Comparison of ENCODE assay signal across 1 cellular context in the genomic region with DNA sequence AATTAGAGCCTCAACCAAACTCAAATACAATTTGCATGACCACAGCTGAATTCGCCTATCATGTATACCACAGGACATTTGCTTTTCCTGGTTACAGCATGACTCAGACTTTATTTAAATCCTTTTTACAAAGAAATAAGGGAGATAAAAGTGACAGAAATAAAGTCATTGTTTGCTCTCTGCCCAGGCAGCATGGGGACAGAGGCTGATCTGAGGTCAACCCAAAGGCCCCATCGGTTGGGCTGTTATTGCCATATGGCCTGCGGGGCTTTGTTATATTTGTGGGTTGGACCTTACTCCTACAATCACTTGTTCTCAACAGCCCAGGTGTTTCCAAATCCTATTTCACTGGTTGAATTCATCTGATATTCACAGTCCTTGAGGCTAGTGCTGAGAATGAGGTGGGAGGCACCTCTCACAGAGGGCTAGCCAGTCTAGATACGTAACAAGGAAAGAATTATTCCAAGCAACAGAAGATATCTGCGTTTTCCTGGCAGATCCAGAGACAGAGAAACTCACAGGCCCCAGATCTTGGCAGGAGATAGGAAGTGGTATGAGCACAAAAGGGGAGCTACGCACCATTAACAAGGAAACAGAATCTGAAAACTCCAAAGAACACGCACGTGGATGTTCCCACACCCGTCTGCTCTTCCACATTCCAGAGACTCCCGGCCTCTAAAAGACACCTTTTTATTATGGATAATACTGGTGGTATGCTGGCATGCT.
TF ChIP-seq lines count a peak whose summit lies in the region.

No MANE protein-coding gene starts in this region.

TF ChIP-seq in HepG2, 621 proteins besides CTCF, POLR2A, EP300 and RAD21 (continued from another document):
- TF ChIP-seq, protein P1, sequence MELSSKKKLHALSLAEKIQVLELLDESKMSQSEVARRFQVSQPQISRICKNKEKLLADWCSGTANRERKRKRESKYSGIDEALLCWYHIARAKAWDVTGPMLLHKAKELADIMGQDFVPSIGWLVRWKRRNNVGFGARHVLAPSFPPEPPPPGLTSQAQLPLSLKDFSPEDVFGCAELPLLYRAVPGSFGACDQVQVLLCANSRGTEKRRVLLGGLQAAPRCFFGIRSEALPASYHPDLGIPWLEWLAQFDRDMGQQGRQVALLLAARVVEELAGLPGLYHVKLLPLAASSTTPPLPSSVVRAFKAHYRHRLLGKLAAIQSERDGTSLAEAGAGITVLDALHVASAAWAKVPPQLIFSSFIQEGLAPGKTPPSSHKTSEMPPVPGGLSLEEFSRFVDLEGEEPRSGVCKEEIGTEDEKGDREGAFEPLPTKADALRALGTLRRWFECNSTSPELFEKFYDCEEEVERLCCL (CRISPR knock-in tag; IDR thresholded peaks at IDR 0.05; ENCODE audit: borderline replicate concordance) = no peak
- TF ChIP-seq ZNF567 (CRISPR knock-in tag; IDR thresholded peaks at IDR 0.05; ENCODE audit: borderline replicate concordance) = no peak
- TF ChIP-seq RFX1 (IDR thresholded peaks at IDR 0.05) = no peak
- no peak for TF ChIP-seq MAFF (IDR thresholded peaks at IDR 0.05; ENCODE audit: low read depth, low read length)
- peak; percentile 65; the same call in 1 of the 2 replicates for TF ChIP-seq KDM1A (CRISPR knock-in tag; IDR thresholded peaks at IDR 0.05)
- peak; percentile 67 for TF ChIP-seq FOXA3 (CRISPR knock-in tag; IDR thresholded peaks at IDR 0.05)
- TF ChIP-seq CREB1 (IDR thresholded peaks at IDR 0.05) = no peak
- TF ChIP-seq CREB1 (CRISPR knock-in tag; IDR thresholded peaks at IDR 0.05) = 0 out of 2 replicates have a peak, but pooled peaks have one; percentile 36
- peak; percentile 25; the same call in 1 of the 2 replicates for TF ChIP-seq FOXO1 (CRISPR knock-in tag; IDR thresholded peaks at IDR 0.05)
- TF ChIP-seq, protein P2, sequence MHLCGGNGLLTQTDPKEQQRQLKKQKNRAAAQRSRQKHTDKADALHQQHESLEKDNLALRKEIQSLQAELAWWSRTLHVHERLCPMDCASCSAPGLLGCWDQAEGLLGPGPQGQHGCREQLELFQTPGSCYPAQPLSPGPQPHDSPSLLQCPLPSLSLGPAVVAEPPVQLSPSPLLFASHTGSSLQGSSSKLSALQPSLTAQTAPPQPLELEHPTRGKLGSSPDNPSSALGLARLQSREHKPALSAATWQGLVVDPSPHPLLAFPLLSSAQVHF (CRISPR knock-in tag; IDR thresholded peaks at IDR 0.05) = no peak
- TF ChIP-seq SOX6 (IDR thresholded peaks at IDR 0.05) = no peak
- peak; percentile 93 for TF ChIP-seq SOX6 (CRISPR knock-in tag; IDR thresholded peaks at IDR 0.05)
- no peak for TF ChIP-seq ZNF570 (CRISPR knock-in tag; IDR thresholded peaks at IDR 0.05; ENCODE audit: borderline replicate concordance)
- TF ChIP-seq BCL6 (CRISPR knock-in tag; IDR thresholded peaks at IDR 0.05) = peak; percentile 63
- TF ChIP-seq MIER2 (CRISPR knock-in tag; IDR thresholded peaks at IDR 0.05) = no peak; the same call in 1 of the 2 replicates
- no peak for TF ChIP-seq MBD4 (IDR thresholded peaks at IDR 0.05; ENCODE audit: borderline replicate concordance, low read length)
- TF ChIP-seq, protein P3, sequence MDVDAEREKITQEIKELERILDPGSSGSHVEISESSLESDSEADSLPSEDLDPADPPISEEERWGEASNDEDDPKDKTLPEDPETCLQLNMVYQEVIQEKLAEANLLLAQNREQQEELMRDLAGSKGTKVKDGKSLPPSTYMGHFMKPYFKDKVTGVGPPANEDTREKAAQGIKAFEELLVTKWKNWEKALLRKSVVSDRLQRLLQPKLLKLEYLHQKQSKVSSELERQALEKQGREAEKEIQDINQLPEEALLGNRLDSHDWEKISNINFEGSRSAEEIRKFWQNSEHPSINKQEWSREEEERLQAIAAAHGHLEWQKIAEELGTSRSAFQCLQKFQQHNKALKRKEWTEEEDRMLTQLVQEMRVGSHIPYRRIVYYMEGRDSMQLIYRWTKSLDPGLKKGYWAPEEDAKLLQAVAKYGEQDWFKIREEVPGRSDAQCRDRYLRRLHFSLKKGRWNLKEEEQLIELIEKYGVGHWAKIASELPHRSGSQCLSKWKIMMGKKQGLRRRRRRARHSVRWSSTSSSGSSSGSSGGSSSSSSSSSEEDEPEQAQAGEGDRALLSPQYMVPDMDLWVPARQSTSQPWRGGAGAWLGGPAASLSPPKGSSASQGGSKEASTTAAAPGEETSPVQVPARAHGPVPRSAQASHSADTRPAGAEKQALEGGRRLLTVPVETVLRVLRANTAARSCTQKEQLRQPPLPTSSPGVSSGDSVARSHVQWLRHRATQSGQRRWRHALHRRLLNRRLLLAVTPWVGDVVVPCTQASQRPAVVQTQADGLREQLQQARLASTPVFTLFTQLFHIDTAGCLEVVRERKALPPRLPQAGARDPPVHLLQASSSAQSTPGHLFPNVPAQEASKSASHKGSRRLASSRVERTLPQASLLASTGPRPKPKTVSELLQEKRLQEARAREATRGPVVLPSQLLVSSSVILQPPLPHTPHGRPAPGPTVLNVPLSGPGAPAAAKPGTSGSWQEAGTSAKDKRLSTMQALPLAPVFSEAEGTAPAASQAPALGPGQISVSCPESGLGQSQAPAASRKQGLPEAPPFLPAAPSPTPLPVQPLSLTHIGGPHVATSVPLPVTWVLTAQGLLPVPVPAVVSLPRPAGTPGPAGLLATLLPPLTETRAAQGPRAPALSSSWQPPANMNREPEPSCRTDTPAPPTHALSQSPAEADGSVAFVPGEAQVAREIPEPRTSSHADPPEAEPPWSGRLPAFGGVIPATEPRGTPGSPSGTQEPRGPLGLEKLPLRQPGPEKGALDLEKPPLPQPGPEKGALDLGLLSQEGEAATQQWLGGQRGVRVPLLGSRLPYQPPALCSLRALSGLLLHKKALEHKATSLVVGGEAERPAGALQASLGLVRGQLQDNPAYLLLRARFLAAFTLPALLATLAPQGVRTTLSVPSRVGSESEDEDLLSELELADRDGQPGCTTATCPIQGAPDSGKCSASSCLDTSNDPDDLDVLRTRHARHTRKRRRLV (CRISPR knock-in tag; IDR thresholded peaks at IDR 0.05) = no peak
- peak; percentile 30; the same call in 1 of the 2 replicates for TF ChIP-seq MYC (CRISPR knock-in tag; IDR thresholded peaks at IDR 0.05; ENCODE audit: borderline replicate concordance)
- TF ChIP-seq SP2 (CRISPR knock-in tag; IDR thresholded peaks at IDR 0.05) = no peak
- no peak for TF ChIP-seq NR1H2 (CRISPR knock-in tag; IDR thresholded peaks at IDR 0.05; ENCODE audit: borderline replicate concordance, low read depth)
- TF ChIP-seq, protein P4, sequence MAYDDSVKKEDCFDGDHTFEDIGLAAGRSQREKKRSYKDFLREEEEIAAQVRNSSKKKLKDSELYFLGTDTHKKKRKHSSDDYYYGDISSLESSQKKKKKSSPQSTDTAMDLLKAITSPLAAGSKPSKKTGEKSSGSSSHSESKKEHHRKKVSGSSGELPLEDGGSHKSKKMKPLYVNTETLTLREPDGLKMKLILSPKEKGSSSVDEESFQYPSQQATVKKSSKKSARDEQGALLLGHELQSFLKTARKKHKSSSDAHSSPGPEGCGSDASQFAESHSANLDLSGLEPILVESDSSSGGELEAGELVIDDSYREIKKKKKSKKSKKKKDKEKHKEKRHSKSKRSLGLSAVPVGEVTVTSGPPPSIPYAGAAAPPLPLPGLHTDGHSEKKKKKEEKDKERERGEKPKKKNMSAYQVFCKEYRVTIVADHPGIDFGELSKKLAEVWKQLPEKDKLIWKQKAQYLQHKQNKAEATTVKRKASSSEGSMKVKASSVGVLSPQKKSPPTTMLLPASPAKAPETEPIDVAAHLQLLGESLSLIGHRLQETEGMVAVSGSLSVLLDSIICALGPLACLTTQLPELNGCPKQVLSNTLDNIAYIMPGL (CRISPR knock-in tag; IDR thresholded peaks at IDR 0.05; ENCODE audit: borderline replicate concordance in 1 of 2, low read depth in 1 of 2) = no peak
- TF ChIP-seq MTA3 (CRISPR knock-in tag; IDR thresholded peaks at IDR 0.05) = no peak
- 0 out of 2 replicates have a peak, but pooled peaks have one; percentile 16 for TF ChIP-seq IRF2 (CRISPR knock-in tag; IDR thresholded peaks at IDR 0.05)
- TF ChIP-seq MEF2D (CRISPR knock-in tag; IDR thresholded peaks at IDR 0.05) = peak; percentile 76
- TF ChIP-seq, protein P5, sequence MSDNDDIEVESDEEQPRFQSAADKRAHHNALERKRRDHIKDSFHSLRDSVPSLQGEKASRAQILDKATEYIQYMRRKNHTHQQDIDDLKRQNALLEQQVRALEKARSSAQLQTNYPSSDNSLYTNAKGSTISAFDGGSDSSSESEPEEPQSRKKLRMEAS (IDR thresholded peaks at IDR 0.05) = peak; percentile 46; the same call in 1 of the 2 replicates
- TF ChIP-seq ERF (CRISPR knock-in tag; IDR thresholded peaks at IDR 0.05) = 0 out of 2 replicates have a peak, but pooled peaks have one; percentile 55
- no peak for TF ChIP-seq HNRNPL (IDR thresholded peaks at IDR 0.05; ENCODE audit: low read depth, low read length)
- TF ChIP-seq HMG20A (CRISPR knock-in tag; IDR thresholded peaks at IDR 0.05; ENCODE audit: borderline replicate concordance) = peak; percentile 53; the same call in 1 of the 2 replicates
- no peak for TF ChIP-seq ZNF7 (CRISPR knock-in tag; IDR thresholded peaks at IDR 0.05)
- TF ChIP-seq KDM2A (CRISPR knock-in tag; IDR thresholded peaks at IDR 0.05; ENCODE audit: borderline replicate concordance, low read depth) = no peak
- TF ChIP-seq ZBTB7B (CRISPR knock-in tag; IDR thresholded peaks at IDR 0.05) = no peak
- TF ChIP-seq MYNN (CRISPR knock-in tag; IDR thresholded peaks at IDR 0.05; ENCODE audit: low read depth) = no peak
- TF ChIP-seq, protein P6, sequence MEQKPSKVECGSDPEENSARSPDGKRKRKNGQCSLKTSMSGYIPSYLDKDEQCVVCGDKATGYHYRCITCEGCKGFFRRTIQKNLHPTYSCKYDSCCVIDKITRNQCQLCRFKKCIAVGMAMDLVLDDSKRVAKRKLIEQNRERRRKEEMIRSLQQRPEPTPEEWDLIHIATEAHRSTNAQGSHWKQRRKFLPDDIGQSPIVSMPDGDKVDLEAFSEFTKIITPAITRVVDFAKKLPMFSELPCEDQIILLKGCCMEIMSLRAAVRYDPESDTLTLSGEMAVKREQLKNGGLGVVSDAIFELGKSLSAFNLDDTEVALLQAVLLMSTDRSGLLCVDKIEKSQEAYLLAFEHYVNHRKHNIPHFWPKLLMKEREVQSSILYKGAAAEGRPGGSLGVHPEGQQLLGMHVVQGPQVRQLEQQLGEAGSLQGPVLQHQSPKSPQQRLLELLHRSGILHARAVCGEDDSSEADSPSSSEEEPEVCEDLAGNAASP (CRISPR knock-in tag; IDR thresholded peaks at IDR 0.05; ENCODE audit: borderline replicate concordance) = peak; percentile 91
- peak; percentile 38; the same call in 1 of the 2 replicates for TF ChIP-seq HMG20B (CRISPR knock-in tag; conservative IDR thresholded peaks at IDR 0.05)
- no peak for TF ChIP-seq SOX13 (IDR thresholded peaks at IDR 0.05)
- peak in 1 of 2 experiments; percentile 91; a peak in 2 of 4 replicates for TF ChIP-seq SOX13 (CRISPR knock-in tag; conservative IDR thresholded peaks at IDR 0.05 in 1 of 2, IDR thresholded peaks at IDR 0.05 in 1 of 2)
- TF ChIP-seq ATF7 (IDR thresholded peaks at IDR 0.05) = no peak
- no peak for TF ChIP-seq ATF7 (CRISPR knock-in tag; IDR thresholded peaks at IDR 0.05)
- TF ChIP-seq JUNB (CRISPR knock-in tag; IDR thresholded peaks at IDR 0.05; ENCODE audit: borderline replicate concordance) = no peak
TF ChIP-seq in HepG2: peak in this region for 86.
